Comparison of ENCODE assay signal across 9 cellular contexts in genomic region chr4:142126890-142127497, GRCh38.
DNase-seq lines count a peak whose midpoint lies in the region; ATAC-seq, FAIRE-seq and TF ChIP-seq lines count a peak whose summit lies in the region.
"Had no signal": no experiment of that assay in that cellular context is flagged by ENCODE, and none has a peak within 500 bp of the region (broad histone marks: within the 10 kb centered on the region; RNA-seq: fewer than 3 reads in every experiment).

No MANE protein-coding gene starts in this region.

- TF ChIP-seq POLR2A in transverse colon (IDR thresholded peaks at IDR 0.05) = no peak

- no peaks in the 10 kb centered on the region for H3K27me3 ChIP-seq in CD8-positive, alpha-beta memory T cell (ENCODE audit: insufficient read depth, low read length, poor library complexity, severe bottlenecking)
- H3K27me3 ChIP-seq in NT2/D1 (ENCODE audit: insufficient read depth, insufficient read length) (no peaks in the 10 kb centered on the region), transverse colon (no peaks in the 10 kb centered on the region)

- H3K4me3 ChIP-seq in CD8-positive, alpha-beta memory T cell (ENCODE audit: low read length) = no peak overlapping the region
- H3K4me3 ChIP-seq in NT2/D1 (ENCODE audit: insufficient read length, low read depth) = no peak overlapping the region
- H3K4me3 ChIP-seq in transverse colon = no peak overlapping the region

- peak; percentile 77 for ATAC-seq in HG03469 (IDR thresholded peaks at IDR 0.05; ENCODE audit: unreplicated experiment)

- TF ChIP-seq CTCF in transverse colon (IDR thresholded peaks at IDR 0.05) = peak; percentile 76 to 83 (median 82)

- peaks cover 17% of the 10 kb centered on the region for H3K4me1 ChIP-seq in CD8-positive, alpha-beta memory T cell (ENCODE audit: insufficient read depth, low read length)
- H3K4me1 ChIP-seq in NT2/D1 (ENCODE audit: insufficient read depth, insufficient read length) (no peaks in the 10 kb centered on the region), transverse colon (peaks cover 9 to 34% (median 21%) of the 10 kb centered on the region in 4 donors)

- TF ChIP-seq EP300 in transverse colon (IDR thresholded peaks at IDR 0.05; ENCODE audit: low read depth) = no peak

- peak; percentile 85 for FAIRE-seq in GM19239 (lab: Jason Lieb, UNC)

- H3K27me3 Mint-ChIP-seq in CD8-positive, alpha-beta memory T cell = no peaks in the 10 kb centered on the region

- peaks cover 10 to 20% (median 18%) of the 10 kb centered on the region in 3 donors for H3K4me1 Mint-ChIP-seq in CD8-positive, alpha-beta memory T cell

- H3K4me3 Mint-ChIP-seq in CD8-positive, alpha-beta memory T cell = no peak overlapping the region

- H3K9ac ChIP-seq in NT2/D1 (ENCODE audit: insufficient read length, low read depth) = no peak overlapping the region

- no peak overlapping the region for H3K27ac Mint-ChIP-seq in CD8-positive, alpha-beta memory T cell
- H3K27ac Mint-ChIP-seq: activated naive CD4-positive, alpha-beta T cell treated with anti-CD3 and anti-CD28 coated beads, Interleukin-2, amount 50 U/mL, for 72 hours had no signal

- in situ Hi-C loops in transverse colon (cut with MboI; ENCODE audit: low pct_ligation_motif_present in 1 of 4, low pct_unique_long_range_greater_than_20kb in 1 of 4, low sequenced_read_pairs in 3 of 4) = loop anchor here in 3 of 4 donors (10.0 to 25.0 kb wide), 2 partner anchors 585 to 718 kb away; partner anchors contain the start of gene INPP4B (in 2 of the 3)

- H3K9me3 Mint-ChIP-seq in CD8-positive, alpha-beta memory T cell = no peaks in the 10 kb centered on the region
- H3K9me3 Mint-ChIP-seq: activated naive CD4-positive, alpha-beta T cell treated with anti-CD3 and anti-CD28 coated beads, Interleukin-2, amount 50 U/mL, for 72 hours had no signal

- DNase-seq in CD8-positive, alpha-beta memory T cell = peak; percentile 29 to 70 (median 48)
- DNase-seq in GM19239 (ENCODE audit: insufficient read length, low spot score) (peak; percentile 1), NT2/D1 (ENCODE audit: low read depth, low spot score) (peak; percentile 35), fibroblast of gingiva (ENCODE audit: low read depth) (peak; percentile 68), non-pigmented ciliary epithelial cell (ENCODE audit: low read depth) (peak; percentile 34), transverse colon (peak; percentile 58)
- DNase-seq in activated CD8-positive, alpha-beta memory T cell treated with anti-CD3 and anti-CD28 coated beads, Interleukin-2, amount 50 U/mL, for 48 hours = peak; percentile 59

- CTCF ChIA-PET in CD8-positive, alpha-beta memory T cell (lab: Charles Lee) = interaction anchor here (0.7 to 0.8 kb wide), 2 partner anchors 719 to 721 kb away, joined by 3 read pairs; partner anchors contain the start of gene INPP4B

- POLR2A ChIA-PET in CD8-positive, alpha-beta memory T cell (lab: Charles Lee) = no interaction called here

- WGBS in transverse colon (ENCODE audit: low coverage in 1 of 2), 2 donors = 7 to 8% methylated on average over 3 of the region's 3 CpGs

- H3K36me3 Mint-ChIP-seq in CD8-positive, alpha-beta memory T cell = peaks cover 0 to 27% (median 13%) of the 10 kb centered on the region in 3 donors

- intact Hi-C loops in transverse colon (cut with DNase I; ENCODE audit: low total_unique reads) = no loop called here

- H3K9me3 ChIP-seq in CD8-positive, alpha-beta memory T cell (ENCODE audit: low read length) = no peaks in the 10 kb centered on the region
- H3K9me3 ChIP-seq in NT2/D1 (ENCODE audit: insufficient read depth, low read length) (no peaks in the 10 kb centered on the region), transverse colon (no peaks in the 10 kb centered on the region)

- peaks cover 4% of the 10 kb centered on the region for H3K36me3 ChIP-seq in CD8-positive, alpha-beta memory T cell (ENCODE audit: insufficient read depth, low read length)
- no peaks in the 10 kb centered on the region for H3K36me3 ChIP-seq in NT2/D1 (ENCODE audit: insufficient read depth, insufficient read length, low read length)
- no peaks in the 10 kb centered on the region for H3K36me3 ChIP-seq in transverse colon

- no peak overlapping the region for H3K27ac ChIP-seq in CD8-positive, alpha-beta memory T cell (ENCODE audit: low read depth, low read length)
- H3K27ac ChIP-seq in transverse colon = no peak overlapping the region

Comparison
In these comparisons a context has a peak if more than half of its experiments do, and no peak if none do; other contexts are left out.
1. DNase-seq: peak in every context shown above with its lines; median percentile 68 in fibroblast of gingiva; 59 in activated CD8-positive, alpha-beta memory T cell treated with anti-CD3 and anti-CD28 coated beads, Interleukin-2, amount 50 U/mL, for 48 hours; 58 in transverse colon; 48 in CD8-positive, alpha-beta memory T cell; 35 in NT2/D1; 34 in non-pigmented ciliary epithelial cell; 1 in GM19239.